In the genomic region with DNA sequence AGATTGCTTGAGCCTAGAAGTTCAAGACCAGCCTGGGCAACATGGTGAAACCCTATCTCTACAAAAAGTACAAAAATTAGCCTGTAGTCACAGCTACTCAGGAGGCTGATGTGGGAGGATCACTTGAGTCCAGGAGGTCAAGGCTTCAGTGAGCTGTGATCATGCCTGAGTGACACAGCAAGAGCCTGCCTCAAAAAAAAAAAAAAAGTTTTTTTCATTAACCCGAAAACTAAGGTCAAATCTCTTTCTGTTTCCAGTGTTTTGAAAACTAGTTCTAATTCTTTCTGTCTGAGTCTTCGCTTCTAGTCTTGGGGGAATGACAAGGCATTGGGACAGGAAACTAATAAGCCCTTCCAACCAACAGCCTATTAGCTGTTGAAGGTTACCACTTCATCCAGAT, we compare ENCODE assay signal across 1 cellular context.
TF ChIP-seq lines count a peak whose summit lies in the region.

No MANE protein-coding gene starts in this region.

TF ChIP-seq in HepG2, 621 proteins besides CTCF, POLR2A, EP300 and RAD21 (continued from another document):
- TF ChIP-seq, protein P1, sequence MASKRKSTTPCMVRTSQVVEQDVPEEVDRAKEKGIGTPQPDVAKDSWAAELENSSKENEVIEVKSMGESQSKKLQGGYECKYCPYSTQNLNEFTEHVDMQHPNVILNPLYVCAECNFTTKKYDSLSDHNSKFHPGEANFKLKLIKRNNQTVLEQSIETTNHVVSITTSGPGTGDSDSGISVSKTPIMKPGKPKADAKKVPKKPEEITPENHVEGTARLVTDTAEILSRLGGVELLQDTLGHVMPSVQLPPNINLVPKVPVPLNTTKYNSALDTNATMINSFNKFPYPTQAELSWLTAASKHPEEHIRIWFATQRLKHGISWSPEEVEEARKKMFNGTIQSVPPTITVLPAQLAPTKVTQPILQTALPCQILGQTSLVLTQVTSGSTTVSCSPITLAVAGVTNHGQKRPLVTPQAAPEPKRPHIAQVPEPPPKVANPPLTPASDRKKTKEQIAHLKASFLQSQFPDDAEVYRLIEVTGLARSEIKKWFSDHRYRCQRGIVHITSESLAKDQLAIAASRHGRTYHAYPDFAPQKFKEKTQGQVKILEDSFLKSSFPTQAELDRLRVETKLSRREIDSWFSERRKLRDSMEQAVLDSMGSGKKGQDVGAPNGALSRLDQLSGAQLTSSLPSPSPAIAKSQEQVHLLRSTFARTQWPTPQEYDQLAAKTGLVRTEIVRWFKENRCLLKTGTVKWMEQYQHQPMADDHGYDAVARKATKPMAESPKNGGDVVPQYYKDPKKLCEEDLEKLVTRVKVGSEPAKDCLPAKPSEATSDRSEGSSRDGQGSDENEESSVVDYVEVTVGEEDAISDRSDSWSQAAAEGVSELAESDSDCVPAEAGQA (IDR thresholded peaks at IDR 0.05; ENCODE audit: low read depth), result no peak
- TF ChIP-seq, protein P1 (CRISPR knock-in tag; IDR thresholded peaks at IDR 0.05; ENCODE audit: borderline replicate concordance), result no peak
- TF ChIP-seq, protein P2, sequence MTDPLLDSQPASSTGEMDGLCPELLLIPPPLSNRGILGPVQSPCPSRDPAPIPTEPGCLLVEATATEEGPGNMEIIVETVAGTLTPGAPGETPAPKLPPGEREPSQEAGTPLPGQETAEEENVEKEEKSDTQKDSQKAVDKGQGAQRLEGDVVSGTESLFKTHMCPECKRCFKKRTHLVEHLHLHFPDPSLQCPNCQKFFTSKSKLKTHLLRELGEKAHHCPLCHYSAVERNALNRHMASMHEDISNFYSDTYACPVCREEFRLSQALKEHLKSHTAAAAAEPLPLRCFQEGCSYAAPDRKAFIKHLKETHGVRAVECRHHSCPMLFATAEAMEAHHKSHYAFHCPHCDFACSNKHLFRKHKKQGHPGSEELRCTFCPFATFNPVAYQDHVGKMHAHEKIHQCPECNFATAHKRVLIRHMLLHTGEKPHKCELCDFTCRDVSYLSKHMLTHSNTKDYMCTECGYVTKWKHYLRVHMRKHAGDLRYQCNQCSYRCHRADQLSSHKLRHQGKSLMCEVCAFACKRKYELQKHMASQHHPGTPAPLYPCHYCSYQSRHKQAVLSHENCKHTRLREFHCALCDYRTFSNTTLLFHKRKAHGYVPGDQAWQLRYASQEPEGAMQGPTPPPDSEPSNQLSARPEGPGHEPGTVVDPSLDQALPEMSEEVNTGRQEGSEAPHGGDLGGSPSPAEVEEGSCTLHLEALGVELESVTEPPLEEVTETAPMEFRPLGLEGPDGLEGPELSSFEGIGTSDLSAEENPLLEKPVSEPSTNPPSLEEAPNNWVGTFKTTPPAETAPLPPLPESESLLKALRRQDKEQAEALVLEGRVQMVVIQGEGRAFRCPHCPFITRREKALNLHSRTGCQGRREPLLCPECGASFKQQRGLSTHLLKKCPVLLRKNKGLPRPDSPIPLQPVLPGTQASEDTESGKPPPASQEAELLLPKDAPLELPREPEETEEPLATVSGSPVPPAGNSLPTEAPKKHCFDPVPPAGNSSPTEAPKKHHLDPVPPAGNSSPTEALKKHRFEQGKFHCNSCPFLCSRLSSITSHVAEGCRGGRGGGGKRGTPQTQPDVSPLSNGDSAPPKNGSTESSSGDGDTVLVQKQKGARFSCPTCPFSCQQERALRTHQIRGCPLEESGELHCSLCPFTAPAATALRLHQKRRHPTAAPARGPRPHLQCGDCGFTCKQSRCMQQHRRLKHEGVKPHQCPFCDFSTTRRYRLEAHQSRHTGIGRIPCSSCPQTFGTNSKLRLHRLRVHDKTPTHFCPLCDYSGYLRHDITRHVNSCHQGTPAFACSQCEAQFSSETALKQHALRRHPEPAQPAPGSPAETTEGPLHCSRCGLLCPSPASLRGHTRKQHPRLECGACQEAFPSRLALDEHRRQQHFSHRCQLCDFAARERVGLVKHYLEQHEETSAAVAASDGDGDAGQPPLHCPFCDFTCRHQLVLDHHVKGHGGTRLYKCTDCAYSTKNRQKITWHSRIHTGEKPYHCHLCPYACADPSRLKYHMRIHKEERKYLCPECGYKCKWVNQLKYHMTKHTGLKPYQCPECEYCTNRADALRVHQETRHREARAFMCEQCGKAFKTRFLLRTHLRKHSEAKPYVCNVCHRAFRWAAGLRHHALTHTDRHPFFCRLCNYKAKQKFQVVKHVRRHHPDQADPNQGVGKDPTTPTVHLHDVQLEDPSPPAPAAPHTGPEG (CRISPR knock-in tag; IDR thresholded peaks at IDR 0.05), result 0 out of 2 replicates have a peak, but pooled peaks have one; percentile 39
- TF ChIP-seq ZNF567 (CRISPR knock-in tag; IDR thresholded peaks at IDR 0.05; ENCODE audit: borderline replicate concordance) (no peak), ZNF24 (IDR thresholded peaks at IDR 0.05) (no peak), ZNF777 (CRISPR knock-in tag; IDR thresholded peaks at IDR 0.05) (no peak), CHCHD3 (CRISPR knock-in tag; IDR thresholded peaks at IDR 0.05) (no peak), CHD2 (IDR thresholded peaks at IDR 0.05; ENCODE audit: low read depth, low read length) (no peak), HES4 (CRISPR knock-in tag; IDR thresholded peaks at IDR 0.05; ENCODE audit: borderline replicate concordance) (no peak), ZSCAN30 (CRISPR knock-in tag; IDR thresholded peaks at IDR 0.05) (no peak), ZFP41 (CRISPR knock-in tag; IDR thresholded peaks at IDR 0.05; ENCODE audit: borderline replicate concordance) (no peak), ZNF232 (CRISPR knock-in tag; IDR thresholded peaks at IDR 0.05; ENCODE audit: borderline replicate concordance) (no peak), ZSCAN9 (CRISPR knock-in tag; IDR thresholded peaks at IDR 0.05; ENCODE audit: borderline replicate concordance) (no peak), DR1 (CRISPR knock-in tag; IDR thresholded peaks at IDR 0.05) (no peak), YEATS4 (CRISPR knock-in tag; IDR thresholded peaks at IDR 0.05; ENCODE audit: borderline replicate concordance) (no peak), MATR3 (CRISPR knock-in tag; IDR thresholded peaks at IDR 0.05) (no peak), AGO2 (optimal IDR thresholded peaks at IDR 0.05; ENCODE audit: low read depth, low read length) (no peak)
- TF ChIP-seq, protein P3, sequence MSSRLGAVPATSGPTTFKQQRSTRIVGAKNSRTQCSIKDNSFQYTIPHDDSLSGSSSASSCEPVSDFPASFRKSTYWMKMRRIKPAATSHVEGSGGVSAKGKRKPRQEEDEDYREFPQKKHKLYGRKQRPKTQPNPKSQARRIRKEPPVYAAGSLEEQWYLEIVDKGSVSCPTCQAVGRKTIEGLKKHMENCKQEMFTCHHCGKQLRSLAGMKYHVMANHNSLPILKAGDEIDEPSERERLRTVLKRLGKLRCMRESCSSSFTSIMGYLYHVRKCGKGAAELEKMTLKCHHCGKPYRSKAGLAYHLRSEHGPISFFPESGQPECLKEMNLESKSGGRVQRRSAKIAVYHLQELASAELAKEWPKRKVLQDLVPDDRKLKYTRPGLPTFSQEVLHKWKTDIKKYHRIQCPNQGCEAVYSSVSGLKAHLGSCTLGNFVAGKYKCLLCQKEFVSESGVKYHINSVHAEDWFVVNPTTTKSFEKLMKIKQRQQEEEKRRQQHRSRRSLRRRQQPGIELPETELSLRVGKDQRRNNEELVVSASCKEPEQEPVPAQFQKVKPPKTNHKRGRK (CRISPR knock-in tag; IDR thresholded peaks at IDR 0.05), result no peak
- TF ChIP-seq, protein P4, sequence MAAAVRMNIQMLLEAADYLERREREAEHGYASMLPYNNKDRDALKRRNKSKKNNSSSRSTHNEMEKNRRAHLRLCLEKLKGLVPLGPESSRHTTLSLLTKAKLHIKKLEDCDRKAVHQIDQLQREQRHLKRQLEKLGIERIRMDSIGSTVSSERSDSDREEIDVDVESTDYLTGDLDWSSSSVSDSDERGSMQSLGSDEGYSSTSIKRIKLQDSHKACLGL (CRISPR knock-in tag; IDR thresholded peaks at IDR 0.05), result no peak
- TF ChIP-seq, protein P5, sequence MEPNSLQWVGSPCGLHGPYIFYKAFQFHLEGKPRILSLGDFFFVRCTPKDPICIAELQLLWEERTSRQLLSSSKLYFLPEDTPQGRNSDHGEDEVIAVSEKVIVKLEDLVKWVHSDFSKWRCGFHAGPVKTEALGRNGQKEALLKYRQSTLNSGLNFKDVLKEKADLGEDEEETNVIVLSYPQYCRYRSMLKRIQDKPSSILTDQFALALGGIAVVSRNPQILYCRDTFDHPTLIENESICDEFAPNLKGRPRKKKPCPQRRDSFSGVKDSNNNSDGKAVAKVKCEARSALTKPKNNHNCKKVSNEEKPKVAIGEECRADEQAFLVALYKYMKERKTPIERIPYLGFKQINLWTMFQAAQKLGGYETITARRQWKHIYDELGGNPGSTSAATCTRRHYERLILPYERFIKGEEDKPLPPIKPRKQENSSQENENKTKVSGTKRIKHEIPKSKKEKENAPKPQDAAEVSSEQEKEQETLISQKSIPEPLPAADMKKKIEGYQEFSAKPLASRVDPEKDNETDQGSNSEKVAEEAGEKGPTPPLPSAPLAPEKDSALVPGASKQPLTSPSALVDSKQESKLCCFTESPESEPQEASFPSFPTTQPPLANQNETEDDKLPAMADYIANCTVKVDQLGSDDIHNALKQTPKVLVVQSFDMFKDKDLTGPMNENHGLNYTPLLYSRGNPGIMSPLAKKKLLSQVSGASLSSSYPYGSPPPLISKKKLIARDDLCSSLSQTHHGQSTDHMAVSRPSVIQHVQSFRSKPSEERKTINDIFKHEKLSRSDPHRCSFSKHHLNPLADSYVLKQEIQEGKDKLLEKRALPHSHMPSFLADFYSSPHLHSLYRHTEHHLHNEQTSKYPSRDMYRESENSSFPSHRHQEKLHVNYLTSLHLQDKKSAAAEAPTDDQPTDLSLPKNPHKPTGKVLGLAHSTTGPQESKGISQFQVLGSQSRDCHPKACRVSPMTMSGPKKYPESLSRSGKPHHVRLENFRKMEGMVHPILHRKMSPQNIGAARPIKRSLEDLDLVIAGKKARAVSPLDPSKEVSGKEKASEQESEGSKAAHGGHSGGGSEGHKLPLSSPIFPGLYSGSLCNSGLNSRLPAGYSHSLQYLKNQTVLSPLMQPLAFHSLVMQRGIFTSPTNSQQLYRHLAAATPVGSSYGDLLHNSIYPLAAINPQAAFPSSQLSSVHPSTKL (CRISPR knock-in tag; IDR thresholded peaks at IDR 0.05), result peak; percentile 58
- TF ChIP-seq, protein P6, sequence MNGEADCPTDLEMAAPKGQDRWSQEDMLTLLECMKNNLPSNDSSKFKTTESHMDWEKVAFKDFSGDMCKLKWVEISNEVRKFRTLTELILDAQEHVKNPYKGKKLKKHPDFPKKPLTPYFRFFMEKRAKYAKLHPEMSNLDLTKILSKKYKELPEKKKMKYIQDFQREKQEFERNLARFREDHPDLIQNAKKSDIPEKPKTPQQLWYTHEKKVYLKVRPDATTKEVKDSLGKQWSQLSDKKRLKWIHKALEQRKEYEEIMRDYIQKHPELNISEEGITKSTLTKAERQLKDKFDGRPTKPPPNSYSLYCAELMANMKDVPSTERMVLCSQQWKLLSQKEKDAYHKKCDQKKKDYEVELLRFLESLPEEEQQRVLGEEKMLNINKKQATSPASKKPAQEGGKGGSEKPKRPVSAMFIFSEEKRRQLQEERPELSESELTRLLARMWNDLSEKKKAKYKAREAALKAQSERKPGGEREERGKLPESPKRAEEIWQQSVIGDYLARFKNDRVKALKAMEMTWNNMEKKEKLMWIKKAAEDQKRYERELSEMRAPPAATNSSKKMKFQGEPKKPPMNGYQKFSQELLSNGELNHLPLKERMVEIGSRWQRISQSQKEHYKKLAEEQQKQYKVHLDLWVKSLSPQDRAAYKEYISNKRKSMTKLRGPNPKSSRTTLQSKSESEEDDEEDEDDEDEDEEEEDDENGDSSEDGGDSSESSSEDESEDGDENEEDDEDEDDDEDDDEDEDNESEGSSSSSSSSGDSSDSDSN (CRISPR knock-in tag; IDR thresholded peaks at IDR 0.05), result no peak
- TF ChIP-seq, protein P7, sequence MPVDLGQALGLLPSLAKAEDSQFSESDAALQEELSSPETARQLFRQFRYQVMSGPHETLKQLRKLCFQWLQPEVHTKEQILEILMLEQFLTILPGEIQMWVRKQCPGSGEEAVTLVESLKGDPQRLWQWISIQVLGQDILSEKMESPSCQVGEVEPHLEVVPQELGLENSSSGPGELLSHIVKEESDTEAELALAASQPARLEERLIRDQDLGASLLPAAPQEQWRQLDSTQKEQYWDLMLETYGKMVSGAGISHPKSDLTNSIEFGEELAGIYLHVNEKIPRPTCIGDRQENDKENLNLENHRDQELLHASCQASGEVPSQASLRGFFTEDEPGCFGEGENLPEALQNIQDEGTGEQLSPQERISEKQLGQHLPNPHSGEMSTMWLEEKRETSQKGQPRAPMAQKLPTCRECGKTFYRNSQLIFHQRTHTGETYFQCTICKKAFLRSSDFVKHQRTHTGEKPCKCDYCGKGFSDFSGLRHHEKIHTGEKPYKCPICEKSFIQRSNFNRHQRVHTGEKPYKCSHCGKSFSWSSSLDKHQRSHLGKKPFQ (CRISPR knock-in tag; IDR thresholded peaks at IDR 0.05; ENCODE audit: insufficient replicate concordance), result no peak
- TF ChIP-seq, protein P8, sequence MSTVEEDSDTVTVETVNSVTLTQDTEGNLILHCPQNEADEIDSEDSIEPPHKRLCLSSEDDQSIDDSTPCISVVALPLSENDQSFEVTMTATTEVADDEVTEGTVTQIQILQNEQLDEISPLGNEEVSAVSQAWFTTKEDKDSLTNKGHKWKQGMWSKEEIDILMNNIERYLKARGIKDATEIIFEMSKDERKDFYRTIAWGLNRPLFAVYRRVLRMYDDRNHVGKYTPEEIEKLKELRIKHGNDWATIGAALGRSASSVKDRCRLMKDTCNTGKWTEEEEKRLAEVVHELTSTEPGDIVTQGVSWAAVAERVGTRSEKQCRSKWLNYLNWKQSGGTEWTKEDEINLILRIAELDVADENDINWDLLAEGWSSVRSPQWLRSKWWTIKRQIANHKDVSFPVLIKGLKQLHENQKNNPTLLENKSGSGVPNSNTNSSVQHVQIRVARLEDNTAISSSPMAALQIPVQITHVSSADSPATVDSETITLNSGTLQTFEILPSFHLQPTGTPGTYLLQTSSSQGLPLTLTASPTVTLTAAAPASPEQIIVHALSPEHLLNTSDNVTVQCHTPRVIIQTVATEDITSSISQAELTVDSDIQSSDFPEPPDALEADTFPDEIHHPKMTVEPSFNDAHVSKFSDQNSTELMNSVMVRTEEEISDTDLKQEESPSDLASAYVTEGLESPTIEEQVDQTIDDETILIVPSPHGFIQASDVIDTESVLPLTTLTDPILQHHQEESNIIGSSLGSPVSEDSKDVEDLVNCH (CRISPR knock-in tag; IDR thresholded peaks at IDR 0.05), result no peak
